ENCODE assay signal across 9 cellular contexts in genomic region chr3:171347017-171347979, GRCh38.
DNase-seq lines count a peak whose midpoint lies in the region; ATAC-seq and TF ChIP-seq lines count a peak whose summit lies in the region.
"Had no signal": no experiment of that assay in that cellular context is flagged by ENCODE, and none has a peak within 500 bp of the region (broad histone marks: within the 10 kb centered on the region; RNA-seq: fewer than 3 reads in every experiment).

No MANE protein-coding gene starts in this region.

- H3K9me3 ChIP-seq in upper lobe of left lung = no peaks in the 10 kb centered on the region

- WGBS in upper lobe of left lung, 2 donors = 47 to 52% methylated on average over 4 of the region's 4 CpGs

- no peaks in the 10 kb centered on the region for H3K27me3 ChIP-seq in upper lobe of left lung

- H3K36me3 ChIP-seq in upper lobe of left lung = no peaks in the 10 kb centered on the region

- ATAC-seq in activated CD4-positive, CD25-positive, alpha-beta regulatory T cell treated with anti-CD3 and anti-CD28 coated beads, Interleukin-2, amount 50 U/mL, for 24 hours = peak; percentile 46 to 47
- ATAC-seq in HG02678 (IDR thresholded peaks at IDR 0.05; ENCODE audit: unreplicated experiment) (peak; percentile 68), upper lobe of left lung (ENCODE audit: low FRiP score in 2 of 2) (peak; percentile 49 to 82)

- peaks cover 0 to 18% (median 11%) of the 10 kb centered on the region in 4 donors for H3K4me1 ChIP-seq in upper lobe of left lung

- peak overlapping the region in 3 of 4 donors; percentile 23 to 48 (median 26) for H3K27ac ChIP-seq in upper lobe of left lung
- H3K27ac ChIP-seq: VCaP had no signal

- TF ChIP-seq EP300 in upper lobe of left lung (IDR thresholded peaks at IDR 0.05) = no peak

- DNase-seq in activated CD4-positive, CD25-positive, alpha-beta regulatory T cell treated with anti-CD3 and anti-CD28 coated beads, Interleukin-2, amount 50 U/mL, for 72 hours = no peak
- DNase-seq in NCI-H226 = peak; percentile 25
- DNase-seq in fibroblast of the aortic adventitia (ENCODE audit: low read depth) = peak; percentile 68
- peak in 1 of 2 donors; percentile 48 for DNase-seq in upper lobe of left lung
- DNase-seq in D341Med (ENCODE audit: low spot score) = no peak
- no peak for DNase-seq in NCI-H2171 treated with DMSO at 0.1 percent for 48 hours (lab: John Stamatoyannopoulos, UW)

- TF ChIP-seq CTCF in fibroblast of the aortic adventitia (IDR thresholded peaks at IDR 0.05; ENCODE audit: insufficient read depth, low read length) (no peak), upper lobe of left lung (IDR thresholded peaks at IDR 0.05) (no peak)

- H3K4me3 ChIP-seq in fibroblast of the aortic adventitia (ENCODE audit: low read depth, low read length) (no peak overlapping the region), upper lobe of left lung (no peak overlapping the region)

- TF ChIP-seq POLR2A in upper lobe of left lung (IDR thresholded peaks at IDR 0.05) = no peak

Comparison
In these comparisons a context has a peak if more than half of its experiments do, and no peak if none do; other contexts are left out.
1. DNase-seq: peak in NCI-H226 (single experiment) and fibroblast of the aortic adventitia (single experiment); none in activated CD4-positive, CD25-positive, alpha-beta regulatory T cell treated with anti-CD3 and anti-CD28 coated beads, Interleukin-2, amount 50 U/mL, for 72 hours (single experiment), D341Med (single experiment) and NCI-H2171 treated with DMSO at 0.1 percent for 48 hours (single experiment).
2. Peak in every context shown above with its lines, with median percentiles within 50 percentile points of each other: ATAC-seq.